Comparison of ENCODE assay signal across 20 cellular contexts in genomic region chr9:16069671-16070586, GRCh38.
A peak's percentile ranks its signal among the peaks of the same experiment; 100 is the strongest.
DNase-seq lines count a peak whose midpoint lies in the region; ATAC-seq and TF ChIP-seq lines count a peak whose summit lies in the region.
"Had no signal": no experiment of that assay in that cellular context is flagged by ENCODE, and none has a peak within 500 bp of the region (broad histone marks: within the 10 kb centered on the region; RNA-seq: fewer than 3 reads in every experiment).

No MANE protein-coding gene starts in this region.

- no peak for TF ChIP-seq CTCF in brain (conservative IDR thresholded peaks at IDR 0.05)

- H3K27me3 Mint-ChIP-seq in brain: no peaks in the 10 kb centered on the region
- H3K27me3 Mint-ChIP-seq: activated CD4-positive, alpha-beta T cell treated with anti-CD3 and anti-CD28 coated beads for 36 hours; central memory CD8-positive, alpha-beta T cell had no signal

- no peaks in the 10 kb centered on the region for H3K36me3 Mint-ChIP-seq in brain
- H3K36me3 Mint-ChIP-seq: stimulated activated effector memory CD8-positive, alpha-beta T cell treated with anti-CD3 and anti-CD28 coated beads, Interleukin-12 subunit alpha, Interleukin-12 subunit beta, amount 100 ng/mL, for 72 hours had no signal

- ATAC-seq in HG02642 (IDR thresholded peaks at IDR 0.05; ENCODE audit: poor library complexity, unreplicated experiment) (no peak), GM21576 (IDR thresholded peaks at IDR 0.05; ENCODE audit: unreplicated experiment) (no peak), GM18505 (IDR thresholded peaks at IDR 0.05; ENCODE audit: unreplicated experiment) (no peak), GM19328 (IDR thresholded peaks at IDR 0.05; ENCODE audit: unreplicated experiment) (no peak)
- ATAC-seq: activated CD4-positive, alpha-beta T cell treated with anti-CD3 and anti-CD28 coated beads for 36 hours; left lobe of liver; Panc1; stimulated activated effector memory CD8-positive, alpha-beta T cell treated with anti-CD3 and anti-CD28 coated beads, Interleukin-12 subunit alpha, Interleukin-12 subunit beta, amount 100 ng/mL, for 72 hours had no signal

- H3K27me3 ChIP-seq in BLaER1: no peaks in the 10 kb centered on the region
- H3K27me3 ChIP-seq: esophagus squamous epithelium had no signal

- peaks cover 0 to 5% (median 3%) of the 10 kb centered on the region in 5 experiments for H3K9me3 Mint-ChIP-seq in brain

- no peak overlapping the region for H3K4me3 ChIP-seq in BLaER1
- H3K4me3 ChIP-seq: esophagus squamous epithelium had no signal

- DNase-seq in islet precursor cell: peak; percentile 77
- peak; percentile 84 for DNase-seq in renal cortical epithelial cell (ENCODE audit: low read depth)
- DNase-seq: activated CD4-positive, alpha-beta T cell treated with anti-CD3 and anti-CD28 coated beads for 36 hours; DMS 273 treated with DMSO at 0.1 percent for 48 hours; effector CD8-positive, alpha-beta T cell; esophagus squamous epithelium; hypothalamus; NCI-H1694; NCI-H82; stimulated activated CD4-positive, alpha-beta T cell treated with anti-CD3 and anti-CD28 coated beads, Interleukin-12 subunit alpha, Interleukin-12 subunit beta, amount 100 ng/mL, for 4 hours had no signal

- H3K27ac Mint-ChIP-seq in brain: peak overlapping the region in 3 of 5 experiments; percentile 13 to 61 (median 42)
- H3K27ac Mint-ChIP-seq: activated CD4-positive, alpha-beta T cell treated with anti-CD3 and anti-CD28 coated beads for 36 hours; stimulated activated effector memory CD8-positive, alpha-beta T cell treated with anti-CD3 and anti-CD28 coated beads, Interleukin-12 subunit alpha, Interleukin-12 subunit beta, amount 100 ng/mL, for 72 hours had no signal

- H3K9ac ChIP-seq in BLaER1: no peak overlapping the region

- H3K36me3 ChIP-seq in BLaER1: no peaks in the 10 kb centered on the region
- H3K36me3 ChIP-seq: esophagus squamous epithelium had no signal

- H3K9me3 ChIP-seq in BLaER1: no peaks in the 10 kb centered on the region; the same call in 1 of the 2 replicates
- H3K9me3 ChIP-seq: esophagus squamous epithelium had no signal

- no peak overlapping the region for H3K4me3 Mint-ChIP-seq in brain
- H3K4me3 Mint-ChIP-seq: activated CD4-positive, alpha-beta T cell treated with anti-CD3 and anti-CD28 coated beads for 36 hours; central memory CD8-positive, alpha-beta T cell; stimulated activated effector memory CD8-positive, alpha-beta T cell treated with anti-CD3 and anti-CD28 coated beads, Interleukin-12 subunit alpha, Interleukin-12 subunit beta, amount 100 ng/mL, for 72 hours had no signal

- no peaks in the 10 kb centered on the region for H4K20me1 ChIP-seq in BLaER1

- H3K4me2 ChIP-seq in BLaER1: peak overlapping the region; percentile 16; the same call in 1 of the 2 replicates

- no peaks in the 10 kb centered on the region for H3K4me1 ChIP-seq in BLaER1
- H3K4me1 ChIP-seq: esophagus squamous epithelium had no signal

- H3K27ac ChIP-seq in BLaER1: no peak overlapping the region
- H3K27ac ChIP-seq: esophagus squamous epithelium had no signal

- H3K4me1 Mint-ChIP-seq in brain: peaks cover 15% of the 10 kb centered on the region
- H3K4me1 Mint-ChIP-seq: activated CD4-positive, alpha-beta T cell treated with anti-CD3 and anti-CD28 coated beads for 36 hours; central memory CD8-positive, alpha-beta T cell; stimulated activated effector memory CD8-positive, alpha-beta T cell treated with anti-CD3 and anti-CD28 coated beads, Interleukin-12 subunit alpha, Interleukin-12 subunit beta, amount 100 ng/mL, for 72 hours had no signal

- no peak for TF ChIP-seq POLR2A in GM18505 (IDR thresholded peaks at IDR 0.05; ENCODE audit: borderline replicate concordance, extremely low read depth, insufficient read depth, insufficient read length)
